In genomic region chr19:6372594-6373095, GRCh38 we compare ENCODE assay signal across 8 cellular contexts. TPM values are rescaled to one million over a fixed set of nuclear protein-coding genes. Genes with fewer than 3 reads are reported as not detected.
A peak's percentile ranks its signal among the peaks of the same experiment; 100 is the strongest.
DNase-seq lines count a peak whose midpoint lies in the region; ATAC-seq, FAIRE-seq and TF ChIP-seq lines count a peak whose summit lies in the region.

ALKBH7 (plus strand) TSS chr19:6372794; CDS start chr19:6372821, 27 bp downstream.

- peak within 1 kb of the TSS; percentile 99 for H3K4me3 ChIP-seq in A549
- peak within 1 kb of the TSS; percentile 59 to 84 for H3K4me3 ChIP-seq in cardiac fibroblast (replicated peaks in 1 of 2; ENCODE audit: low read depth in 2 of 2, low read length in 2 of 2)
- peak within 1 kb of the TSS; percentile 86 for H3K4me3 ChIP-seq in iPS-20b (ENCODE audit: low read length)
- H3K4me3 ChIP-seq in skeletal muscle tissue (ENCODE audit: low read length in 3 of 3) = peak within 1 kb of the TSS; percentile 89 to 96 (median 94)

- peak within 1 kb of the TSS; percentile 99 for H3K27ac Mint-ChIP-seq in WTC11

- H3K27ac ChIP-seq in A549 (peak within 1 kb of the TSS; percentile 95), iPS-20b (ENCODE audit: low read length) (peak within 1 kb of the TSS; percentile 85), skeletal muscle tissue (ENCODE audit: low read depth, low read length) (peak within 1 kb of the TSS; percentile 99)

- H3K4me3 Mint-ChIP-seq in WTC11 = peak within 1 kb of the TSS; percentile 85

- H3K9ac ChIP-seq in iPS-20b (ENCODE audit: low read depth, low read length) = peak within 1 kb of the TSS; percentile 89; the same call in 1 of the 2 replicates
- H3K9ac ChIP-seq in skeletal muscle tissue (ENCODE audit: low read depth in 1 of 3, low read length in 3 of 3) = peak within 1 kb of the TSS; percentile 89 to 99 (median 92)

- H3K4me1 ChIP-seq in A549 (peaks cover 7% of the 10 kb centered on the region; the same call in 2 of the 3 replicates), iPS-20b (ENCODE audit: insufficient read depth, low read length) (no peaks in the 10 kb centered on the region), skeletal muscle tissue (ENCODE audit: control insufficient read depth in 3 of 3, insufficient read depth in 3 of 3, low read length in 3 of 3) (peaks cover 19 to 23% (median 20%) of the 10 kb centered on the region in 3 donors)

- H3K4me2 ChIP-seq in A549 = peak within 1 kb of the TSS; percentile 95

- DNase-seq in A549 (ENCODE audit: low read depth in 1 of 2, low spot score in 1 of 2) (peak; percentile 75 to 99), NCI-H2196 (lab: John Stamatoyannopoulos, UW; ENCODE audit: unreplicated experiment) (peak; percentile 99), WTC11 (ENCODE audit: low spot score) (peak; percentile 96), cardiac fibroblast (ENCODE audit: low read depth in 2 of 2) (peak; percentile 100)

- TF ChIP-seq RAD21 in A549 (conservative IDR thresholded peaks at IDR 0.05 in 1 of 2, IDR thresholded peaks at IDR 0.05 in 1 of 2) = no peak

- FAIRE-seq in A549 (lab: Jason Lieb, UNC) = peak; percentile 78

- H3K36me3 ChIP-seq in iPS-20b (ENCODE audit: insufficient read depth, low read depth, low read length) = peaks cover 20% of the 10 kb centered on the region
- H3K36me3 ChIP-seq in skeletal muscle tissue (ENCODE audit: control insufficient read depth in 3 of 3, insufficient read depth in 3 of 3, low read length in 3 of 3) = peaks cover 10 to 19% (median 13%) of the 10 kb centered on the region in 3 donors

- H3K27me3 ChIP-seq in iPS-20b (ENCODE audit: insufficient read depth, low read length) = no peaks in the 10 kb centered on the region
- H3K27me3 ChIP-seq in skeletal muscle tissue (ENCODE audit: control insufficient read depth in 3 of 3, insufficient read depth in 3 of 3, low read length in 3 of 3) = no peaks in the 10 kb centered on the region

- WGBS in A549 (ENCODE audit: missing lambda C conversion rate) = 2% methylated on average over 13 of the region's 47 CpGs

- TF ChIP-seq CTCF in A549 (IDR thresholded peaks at IDR 0.05) (no peak), WTC11 (IDR thresholded peaks at IDR 0.05) (no peak), cardiac fibroblast (IDR thresholded peaks at IDR 0.05; ENCODE audit: low read depth, low read length) (no peak)

- peaks cover 17% of the 10 kb centered on the region for H3K4me1 Mint-ChIP-seq in WTC11

- TF ChIP-seq EP300 in A549 (IDR thresholded peaks at IDR 0.05) = no peak

- peak; percentile 87 to 93 for ATAC-seq in A549
- ATAC-seq in GM18868 (IDR thresholded peaks at IDR 0.05; ENCODE audit: unreplicated experiment) = peak; percentile 78
- ATAC-seq in HG03108 (IDR thresholded peaks at IDR 0.05; ENCODE audit: unreplicated experiment) = peak; percentile 74
- peak; percentile 74 for ATAC-seq in WTC11

- H3K36me3 Mint-ChIP-seq in WTC11 = peaks cover 5% of the 10 kb centered on the region

- POLR2A ChIA-PET in A549 (lab: Yijun Ruan, JAX) (interaction anchor here (0.5 to 1.5 kb wide), 8 partner anchors 9 to 652 kb away, joined by 3 to 16 read pairs (median 4); partner anchors contain the start of genes CLPP and KHSRP), WTC11 (lab: Charles Lee) (interaction anchor here (0.6 to 1.9 kb wide), 11 partner anchors 9 to 395 kb away, joined by 3 to 11 read pairs (median 4); partner anchors contain the start of genes CLPP, GTF2F1, KHSRP and SH2D3A)

- H3K9me3 ChIP-seq in A549 (no peaks in the 10 kb centered on the region), iPS-20b (ENCODE audit: insufficient read depth, low read depth, low read length) (no peaks in the 10 kb centered on the region), skeletal muscle tissue (ENCODE audit: control insufficient read depth in 3 of 3, low read length in 3 of 3) (no peaks in the 10 kb centered on the region)

- no peaks in the 10 kb centered on the region for H3K9me3 Mint-ChIP-seq in WTC11

- CTCF ChIA-PET in A549 (lab: Yijun Ruan, JAX) = interaction anchor here (0.6 to 0.7 kb wide), 2 partner anchors 119 to 491 kb away, joined by 3 read pairs; no protein-coding TSS in a partner anchor
- CTCF ChIA-PET in WTC11 (lab: Charles Lee) = interaction anchor here (0.8 to 4.0 kb wide), 15 partner anchors 12 to 491 kb away, joined by 3 to 18 read pairs (median 4); partner anchors contain the start of genes CLPP and KHSRP

- H3K27me3 Mint-ChIP-seq in WTC11 (ENCODE audit: low read depth) = no peaks in the 10 kb centered on the region

- peak; percentile 27; the same call in 1 of the 2 replicates for TF ChIP-seq POLR2A in A549 (IDR thresholded peaks at IDR 0.05; ENCODE audit: low read length)

TF ChIP-seq in A549, 52 proteins besides CTCF, POLR2A, EP300 and RAD21:
- TF ChIP-seq JUN (IDR thresholded peaks at IDR 0.05) = peak in 1 of 2 experiments; percentile 65; a peak in 3 of 5 replicates
- no peak for TF ChIP-seq NPAS2 (CRISPR knock-in tag; IDR thresholded peaks at IDR 0.05; ENCODE audit: borderline replicate concordance)
TF ChIP-seq in A549: peak in this region for 1.

TF ChIP-seq in WTC11, 78 proteins besides CTCF, POLR2A, EP300 and RAD21 (continues in another document):
- TF ChIP-seq SMAD4 (CRISPR knock-in tag; IDR thresholded peaks at IDR 0.05) = no peak
- peak; percentile 61; the same call in 1 of the 2 replicates for TF ChIP-seq CREM (CRISPR knock-in tag; IDR thresholded peaks at IDR 0.05)
- TF ChIP-seq GTF2I (CRISPR knock-in tag; conservative IDR thresholded peaks at IDR 0.05) = no peak
- TF ChIP-seq TP53 (CRISPR knock-in tag; IDR thresholded peaks at IDR 0.05) = no peak
- peak; percentile 60; the same call in 1 of the 2 replicates for TF ChIP-seq ARID4B (CRISPR knock-in tag; IDR thresholded peaks at IDR 0.05; ENCODE audit: borderline replicate concordance)
- TF ChIP-seq USF1 (CRISPR knock-in tag; IDR thresholded peaks at IDR 0.05) = peak; percentile 58
- TF ChIP-seq TEAD1 (CRISPR knock-in tag; IDR thresholded peaks at IDR 0.05) = peak; percentile 62; the same call in 1 of the 2 replicates
- peak; percentile 100 for TF ChIP-seq NFYB (CRISPR knock-in tag; conservative IDR thresholded peaks at IDR 0.05; ENCODE audit: low read depth)
- TF ChIP-seq MAX (CRISPR knock-in tag; IDR thresholded peaks at IDR 0.05) = 0 out of 2 replicates have a peak, but pooled peaks have one; percentile 52
- TF ChIP-seq PREB (CRISPR knock-in tag; IDR thresholded peaks at IDR 0.05; ENCODE audit: borderline replicate concordance) = 0 out of 2 replicates have a peak, but pooled peaks have one; percentile 35
- TF ChIP-seq ESRRA (CRISPR knock-in tag; IDR thresholded peaks at IDR 0.05; ENCODE audit: borderline replicate concordance) = peak; percentile 82; the same call in 1 of the 2 replicates

RNA-seq across cellular contexts. Expression of gene ALKBH7, which starts in this region (rescaled TPM):
- polyA plus RNA-seq in A549 (2011; rRNA removed) (9.9 and 10.2 TPM in 2 replicates), A549 (2017; fragmentation: RNase III; extraction: RNeasy Plus Mini Kit Qiagen cat#74134 plus additional on column Dnase treatment) (14.9 to 18.1 TPM (median 18.1 TPM) in 3 replicates)
- polyA plus RNA-seq in A549 (2012; cell fraction: cytosol; rRNA removed) = 23.9 and 35.0 TPM in 2 replicates
- polyA plus RNA-seq in A549 (2012; cell fraction: nucleus; rRNA removed) = 21.8 and 25.7 TPM in 2 replicates
- 4.6 and 6.5 TPM in 2 replicates for polyA minus RNA-seq in A549 (2011; rRNA and poly(A)+ RNA removed)
- total RNA-seq in WTC11 (2021) (96.4 to 119 TPM (median 114 TPM) in 3 replicates), skeletal muscle tissue (75.2 TPM)

Comparison
In these comparisons a context has a peak if more than half of its experiments do, and no peak if none do; other contexts are left out.
1. Peak in every context shown above with its lines: DNase-seq, ATAC-seq, H3K4me3 ChIP-seq and H3K27ac ChIP-seq.